Comparison of ENCODE assay signal across 34 cellular contexts in the genomic region with DNA sequence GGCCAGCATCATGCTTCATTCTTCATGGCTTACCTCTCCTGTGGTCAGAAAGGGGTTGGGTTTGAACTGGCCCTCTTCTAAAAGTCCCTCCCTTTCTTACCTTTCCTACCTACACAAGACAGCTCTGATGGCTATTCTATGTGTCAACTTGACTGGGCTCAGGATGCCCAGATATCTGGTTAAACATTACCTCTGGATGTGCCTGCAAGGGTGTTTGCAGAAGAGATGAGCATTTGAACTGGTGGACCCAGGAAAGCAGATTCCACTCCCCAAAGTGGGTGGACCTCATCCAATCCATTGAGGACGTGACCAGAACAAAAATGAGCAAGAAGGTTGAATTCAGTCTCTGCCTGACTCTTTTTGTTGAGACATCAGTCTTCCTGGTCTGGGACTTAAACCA.
"Had no signal": no experiment of that assay in that cellular context is flagged by ENCODE, and none has a peak within 500 bp of the region (broad histone marks: within the 10 kb centered on the region; RNA-seq: fewer than 3 reads in every experiment).

No MANE protein-coding gene starts in this region.

- H3K36me3 ChIP-seq: MG63 had no signal

- DNase-seq: Karpas-422, Kasumi-1, MG63, MM.1S, MV-4-11, NCI-H1048, NCI-H1092, NCI-H1092 treated with DMSO at 0.1 percent for 48 hours, NCI-H1105, NCI-H1105 treated with DMSO at 0.1 percent for 48 hours, NCI-H1417, NCI-H1417 treated with DMSO at 0.1 percent for 48 hours, NCI-H1436, NCI-H1436 treated with DMSO at 0.1 percent for 48 hours, NCI-H146, NCI-H1694, NCI-H1694 treated with DMSO at 0.1 percent for 48 hours, NCI-H187, NCI-H187 treated with DMSO at 0.1 percent for 48 hours, NCI-H1930, NCI-H2029, NCI-H2029 treated with DMSO at 0.1 percent for 48 hours, NCI-H2081, NCI-H2081 treated with DMSO at 0.1 percent for 48 hours, NCI-H2171, NCI-H2171 treated with DMSO at 0.1 percent for 48 hours, NCI-H2227 treated with DMSO at 0.1 percent for 48 hours, NCI-H226, NCI-H345, NCI-H446, NCI-H446 treated with DMSO at 0.1 percent for 48 hours, NCI-H510A, NCI-H510A treated with DMSO at 0.1 percent for 48 hours, NCI-H524 had no signal

- H3K27me3 ChIP-seq: MG63 had no signal

- H3K4me3 ChIP-seq: MG63 had no signal
